ENCODE assay signal across 8 cellular contexts in genomic region chr1:151282883-151283725, GRCh38. TPM values are rescaled to one million over a fixed set of nuclear protein-coding genes. Genes with fewer than 3 reads are reported as not detected.
DNase-seq lines count a peak whose midpoint lies in the region; ATAC-seq and TF ChIP-seq lines count a peak whose summit lies in the region.

No MANE protein-coding gene starts in this region.

- no peaks in the 10 kb centered on the region for H3K36me3 Mint-ChIP-seq in IgD-negative memory B cell

- intact Hi-C loops in aorta (cut with DNase I), result loop anchor here in 1 of 2 donors (5.0 kb wide), 2 partner anchors 44 to 59 kb away; partner anchors contain the start of gene PI4KB

- H3K27me3 ChIP-seq in endocrine pancreas (ENCODE audit: control insufficient read depth, insufficient read depth, low read length) (no peaks in the 10 kb centered on the region), aorta (ENCODE audit: control insufficient read depth in 1 of 2, insufficient read depth in 2 of 2, low read length in 1 of 2) (no peaks in the 10 kb centered on the region)

- peaks cover 15 to 23% (median 18%) of the 10 kb centered on the region in 3 donors for H3K4me1 Mint-ChIP-seq in IgD-negative memory B cell

- DNase-seq in G401 (ENCODE audit: low spot score) (peak; percentile 31), mucosa of gallbladder (ENCODE audit: low spot score) (peak; percentile 26), aorta (peak in 1 of 2 donors; percentile 71)

- peak overlapping the region; percentile 93 to 97 (median 95) for H3K27ac Mint-ChIP-seq in IgD-negative memory B cell

- no peaks in the 10 kb centered on the region for H3K27me3 Mint-ChIP-seq in IgD-negative memory B cell

- H3K36me3 ChIP-seq in endocrine pancreas (ENCODE audit: control insufficient read depth, insufficient read depth, low read length), result peaks cover 3% of the 10 kb centered on the region
- peaks cover 0 to 5% of the 10 kb centered on the region in 2 donors for H3K36me3 ChIP-seq in aorta (ENCODE audit: control insufficient read depth in 1 of 2, insufficient read depth in 2 of 2, low read length in 1 of 2)

- H3K4me1 ChIP-seq in endocrine pancreas (ENCODE audit: control insufficient read depth, insufficient read depth, low read length), result no peaks in the 10 kb centered on the region
- no peaks in the 10 kb centered on the region for H3K4me1 ChIP-seq in aorta (ENCODE audit: control insufficient read depth in 1 of 2, insufficient read depth in 2 of 2, low read length in 2 of 2)

- peak overlapping the region in 1 of 2 donors; percentile 24 for H3K27ac ChIP-seq in aorta (ENCODE audit: low read depth in 1 of 2, low read length in 2 of 2)

- H3K4me3 ChIP-seq in WI38 (ENCODE audit: low read depth, low read length) (peak overlapping the region; percentile 73), endocrine pancreas (ENCODE audit: control insufficient read depth, insufficient read depth, low read length) (no peak overlapping the region), aorta (ENCODE audit: low read length in 2 of 2) (peak overlapping the region; percentile 43 to 66)

- 6 to 8% methylated on average over 37 to 44 of the region's 44 CpGs for WGBS in aorta, 2 donors

- ATAC-seq in aorta (ENCODE audit: low FRiP score), result no peak
- ATAC-seq in HG03108 (IDR thresholded peaks at IDR 0.05; ENCODE audit: unreplicated experiment), result no peak
- ATAC-seq in HG03159 (IDR thresholded peaks at IDR 0.05; ENCODE audit: unreplicated experiment), result no peak

- H3K4me3 Mint-ChIP-seq in IgD-negative memory B cell, result peak overlapping the region; percentile 91 to 99 (median 98)

- H3K9me3 ChIP-seq in endocrine pancreas (ENCODE audit: control insufficient read depth, low read length), result no peaks in the 10 kb centered on the region
- H3K9me3 ChIP-seq in aorta (ENCODE audit: control insufficient read depth, low read length), result no peaks in the 10 kb centered on the region

- peak overlapping the region; percentile 65 for H3K9ac ChIP-seq in endocrine pancreas (ENCODE audit: control insufficient read depth, insufficient read depth, low read length)

- H3K9me3 Mint-ChIP-seq in IgD-negative memory B cell, result no peaks in the 10 kb centered on the region

- no peak for TF ChIP-seq CTCF in WI38 (IDR thresholded peaks at IDR 0.05; ENCODE audit: low read depth, low read length)

- in situ Hi-C loops in G401 (cut with HindIII; ENCODE audit: low sequenced_read_pairs), result no loop called here

RNA-seq across cellular contexts. Expression of gene ZNF687, which starts 1.0 kb away (rescaled TPM):
- total RNA-seq in G401 (2014; rRNA removed; shearing (Covaris generic)), result 14.6 and 20.3 TPM in 2 replicates
- polyA plus RNA-seq in IgD-negative memory B cell (3.0 TPM), aorta (1 to 10 TPM; 7.7 to 9.6 TPM)
- total RNA-seq in mucosa of gallbladder (40.4 TPM), aorta (10 to 100 TPM; 18.4 to 24.0 TPM)

RNA-seq across cellular contexts. Expression of gene PSMD4, which starts 28.6 kb away (rescaled TPM):
- 242 and 285 TPM in 2 replicates for total RNA-seq in G401 (2014; rRNA removed; shearing (Covaris generic))
- 252 TPM for polyA plus RNA-seq in IgD-negative memory B cell
- 125 TPM for total RNA-seq in mucosa of gallbladder
- total RNA-seq in aorta, result 100 to 1,000 TPM; 115 to 118 TPM
- polyA plus RNA-seq in aorta, result 100 to 1,000 TPM; 144 to 162 TPM

RNA-seq across cellular contexts. Expression of gene PI4KB, which starts 44.1 kb away (rescaled TPM):
- total RNA-seq in G401 (2014; rRNA removed; shearing (Covaris generic)), result 19.1 and 40.6 TPM in 2 replicates
- polyA plus RNA-seq in IgD-negative memory B cell (67.9 TPM), aorta (10 to 100 TPM; 12.9 to 41.4 TPM)
- total RNA-seq in mucosa of gallbladder (71.4 TPM), aorta (10 to 100 TPM; 49.0 to 60.9 TPM)
